Comparison of ENCODE assay signal across 2 cellular contexts in the genomic region with DNA sequence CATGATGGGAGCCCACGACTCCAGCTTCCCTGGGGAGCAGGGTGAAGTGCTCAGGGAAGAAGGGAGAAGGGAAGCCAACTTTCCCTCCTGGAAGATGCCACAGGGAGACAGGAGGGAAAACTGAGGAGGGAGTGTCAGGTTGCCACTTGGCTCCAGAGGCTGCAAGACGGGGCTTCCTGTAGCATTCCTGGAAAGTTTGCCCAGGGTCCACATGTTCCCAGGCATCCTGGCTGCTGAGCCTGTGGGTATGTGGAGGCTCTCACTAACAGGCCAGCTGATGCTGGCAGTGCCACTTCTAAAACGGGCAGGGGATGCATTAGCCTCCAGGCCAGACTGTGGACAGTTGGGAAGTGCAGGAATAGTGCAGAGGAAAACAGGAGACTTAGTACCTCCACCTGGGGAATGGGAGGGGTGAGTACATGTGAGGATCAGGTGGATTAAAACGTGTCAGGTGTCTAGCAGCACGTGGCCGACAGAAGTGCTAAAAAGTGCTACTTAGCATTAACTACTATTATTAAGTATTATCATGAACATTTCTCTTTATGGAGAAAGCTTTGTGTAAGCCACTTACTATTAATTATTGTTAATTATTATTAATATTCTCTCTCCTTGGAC.
TF ChIP-seq lines count a peak whose summit lies in the region.

No MANE protein-coding gene starts in this region.

TF ChIP-seq in IMR-90, 13 proteins besides CTCF, POLR2A, EP300 and RAD21:
- TF ChIP-seq RCOR1 (IDR thresholded peaks at IDR 0.05; ENCODE audit: insufficient replicate concordance, low read length) (no peak), FOS (IDR thresholded peaks at IDR 0.05; ENCODE audit: low read depth, low read length) (no peak), NFE2L2 (IDR thresholded peaks at IDR 0.05; ENCODE audit: low read depth, low read length) (no peak), BHLHE40 (IDR thresholded peaks at IDR 0.05; ENCODE audit: low read depth, low read length) (no peak)
- TF ChIP-seq, protein P1, sequence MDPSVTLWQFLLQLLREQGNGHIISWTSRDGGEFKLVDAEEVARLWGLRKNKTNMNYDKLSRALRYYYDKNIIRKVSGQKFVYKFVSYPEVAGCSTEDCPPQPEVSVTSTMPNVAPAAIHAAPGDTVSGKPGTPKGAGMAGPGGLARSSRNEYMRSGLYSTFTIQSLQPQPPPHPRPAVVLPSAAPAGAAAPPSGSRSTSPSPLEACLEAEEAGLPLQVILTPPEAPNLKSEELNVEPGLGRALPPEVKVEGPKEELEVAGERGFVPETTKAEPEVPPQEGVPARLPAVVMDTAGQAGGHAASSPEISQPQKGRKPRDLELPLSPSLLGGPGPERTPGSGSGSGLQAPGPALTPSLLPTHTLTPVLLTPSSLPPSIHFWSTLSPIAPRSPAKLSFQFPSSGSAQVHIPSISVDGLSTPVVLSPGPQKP (IDR thresholded peaks at IDR 0.05; ENCODE audit: borderline replicate concordance, low read depth, low read length), result no peak

TF ChIP-seq in H1, 55 proteins besides CTCF, POLR2A, EP300 and RAD21:
- TF ChIP-seq RBBP5 (IDR thresholded peaks at IDR 0.05; ENCODE audit: borderline replicate concordance, low read depth, low read length) (no peak), ZNF274 (IDR thresholded peaks at IDR 0.05; ENCODE audit: borderline replicate concordance, extremely low read depth, low read length) (no peak), SUZ12 (IDR thresholded peaks at IDR 0.05; ENCODE audit: low read length) (no peak), ASH2L (IDR thresholded peaks at IDR 0.05; ENCODE audit: low read length) (no peak), YY1 (IDR thresholded peaks at IDR 0.05; ENCODE audit: low read depth, low read length) (no peak), TBP (IDR thresholded peaks at IDR 0.05; ENCODE audit: low read depth, low read length) (no peak), NANOG (IDR thresholded peaks at IDR 0.05; ENCODE audit: insufficient read depth, low read depth, low read length, poor library complexity, severe bottlenecking) (no peak), GABPA (IDR thresholded peaks at IDR 0.05; ENCODE audit: borderline replicate concordance, insufficient read depth, low read length) (no peak), SP4 (IDR thresholded peaks at IDR 0.05; ENCODE audit: low read length) (no peak), POLR2AphosphoS5 (IDR thresholded peaks at IDR 0.05; ENCODE audit: low read depth, low read length) (no peak), EGR1 (IDR thresholded peaks at IDR 0.05; ENCODE audit: borderline replicate concordance, low read depth, low read length) (no peak)
- TF ChIP-seq, protein P2, sequence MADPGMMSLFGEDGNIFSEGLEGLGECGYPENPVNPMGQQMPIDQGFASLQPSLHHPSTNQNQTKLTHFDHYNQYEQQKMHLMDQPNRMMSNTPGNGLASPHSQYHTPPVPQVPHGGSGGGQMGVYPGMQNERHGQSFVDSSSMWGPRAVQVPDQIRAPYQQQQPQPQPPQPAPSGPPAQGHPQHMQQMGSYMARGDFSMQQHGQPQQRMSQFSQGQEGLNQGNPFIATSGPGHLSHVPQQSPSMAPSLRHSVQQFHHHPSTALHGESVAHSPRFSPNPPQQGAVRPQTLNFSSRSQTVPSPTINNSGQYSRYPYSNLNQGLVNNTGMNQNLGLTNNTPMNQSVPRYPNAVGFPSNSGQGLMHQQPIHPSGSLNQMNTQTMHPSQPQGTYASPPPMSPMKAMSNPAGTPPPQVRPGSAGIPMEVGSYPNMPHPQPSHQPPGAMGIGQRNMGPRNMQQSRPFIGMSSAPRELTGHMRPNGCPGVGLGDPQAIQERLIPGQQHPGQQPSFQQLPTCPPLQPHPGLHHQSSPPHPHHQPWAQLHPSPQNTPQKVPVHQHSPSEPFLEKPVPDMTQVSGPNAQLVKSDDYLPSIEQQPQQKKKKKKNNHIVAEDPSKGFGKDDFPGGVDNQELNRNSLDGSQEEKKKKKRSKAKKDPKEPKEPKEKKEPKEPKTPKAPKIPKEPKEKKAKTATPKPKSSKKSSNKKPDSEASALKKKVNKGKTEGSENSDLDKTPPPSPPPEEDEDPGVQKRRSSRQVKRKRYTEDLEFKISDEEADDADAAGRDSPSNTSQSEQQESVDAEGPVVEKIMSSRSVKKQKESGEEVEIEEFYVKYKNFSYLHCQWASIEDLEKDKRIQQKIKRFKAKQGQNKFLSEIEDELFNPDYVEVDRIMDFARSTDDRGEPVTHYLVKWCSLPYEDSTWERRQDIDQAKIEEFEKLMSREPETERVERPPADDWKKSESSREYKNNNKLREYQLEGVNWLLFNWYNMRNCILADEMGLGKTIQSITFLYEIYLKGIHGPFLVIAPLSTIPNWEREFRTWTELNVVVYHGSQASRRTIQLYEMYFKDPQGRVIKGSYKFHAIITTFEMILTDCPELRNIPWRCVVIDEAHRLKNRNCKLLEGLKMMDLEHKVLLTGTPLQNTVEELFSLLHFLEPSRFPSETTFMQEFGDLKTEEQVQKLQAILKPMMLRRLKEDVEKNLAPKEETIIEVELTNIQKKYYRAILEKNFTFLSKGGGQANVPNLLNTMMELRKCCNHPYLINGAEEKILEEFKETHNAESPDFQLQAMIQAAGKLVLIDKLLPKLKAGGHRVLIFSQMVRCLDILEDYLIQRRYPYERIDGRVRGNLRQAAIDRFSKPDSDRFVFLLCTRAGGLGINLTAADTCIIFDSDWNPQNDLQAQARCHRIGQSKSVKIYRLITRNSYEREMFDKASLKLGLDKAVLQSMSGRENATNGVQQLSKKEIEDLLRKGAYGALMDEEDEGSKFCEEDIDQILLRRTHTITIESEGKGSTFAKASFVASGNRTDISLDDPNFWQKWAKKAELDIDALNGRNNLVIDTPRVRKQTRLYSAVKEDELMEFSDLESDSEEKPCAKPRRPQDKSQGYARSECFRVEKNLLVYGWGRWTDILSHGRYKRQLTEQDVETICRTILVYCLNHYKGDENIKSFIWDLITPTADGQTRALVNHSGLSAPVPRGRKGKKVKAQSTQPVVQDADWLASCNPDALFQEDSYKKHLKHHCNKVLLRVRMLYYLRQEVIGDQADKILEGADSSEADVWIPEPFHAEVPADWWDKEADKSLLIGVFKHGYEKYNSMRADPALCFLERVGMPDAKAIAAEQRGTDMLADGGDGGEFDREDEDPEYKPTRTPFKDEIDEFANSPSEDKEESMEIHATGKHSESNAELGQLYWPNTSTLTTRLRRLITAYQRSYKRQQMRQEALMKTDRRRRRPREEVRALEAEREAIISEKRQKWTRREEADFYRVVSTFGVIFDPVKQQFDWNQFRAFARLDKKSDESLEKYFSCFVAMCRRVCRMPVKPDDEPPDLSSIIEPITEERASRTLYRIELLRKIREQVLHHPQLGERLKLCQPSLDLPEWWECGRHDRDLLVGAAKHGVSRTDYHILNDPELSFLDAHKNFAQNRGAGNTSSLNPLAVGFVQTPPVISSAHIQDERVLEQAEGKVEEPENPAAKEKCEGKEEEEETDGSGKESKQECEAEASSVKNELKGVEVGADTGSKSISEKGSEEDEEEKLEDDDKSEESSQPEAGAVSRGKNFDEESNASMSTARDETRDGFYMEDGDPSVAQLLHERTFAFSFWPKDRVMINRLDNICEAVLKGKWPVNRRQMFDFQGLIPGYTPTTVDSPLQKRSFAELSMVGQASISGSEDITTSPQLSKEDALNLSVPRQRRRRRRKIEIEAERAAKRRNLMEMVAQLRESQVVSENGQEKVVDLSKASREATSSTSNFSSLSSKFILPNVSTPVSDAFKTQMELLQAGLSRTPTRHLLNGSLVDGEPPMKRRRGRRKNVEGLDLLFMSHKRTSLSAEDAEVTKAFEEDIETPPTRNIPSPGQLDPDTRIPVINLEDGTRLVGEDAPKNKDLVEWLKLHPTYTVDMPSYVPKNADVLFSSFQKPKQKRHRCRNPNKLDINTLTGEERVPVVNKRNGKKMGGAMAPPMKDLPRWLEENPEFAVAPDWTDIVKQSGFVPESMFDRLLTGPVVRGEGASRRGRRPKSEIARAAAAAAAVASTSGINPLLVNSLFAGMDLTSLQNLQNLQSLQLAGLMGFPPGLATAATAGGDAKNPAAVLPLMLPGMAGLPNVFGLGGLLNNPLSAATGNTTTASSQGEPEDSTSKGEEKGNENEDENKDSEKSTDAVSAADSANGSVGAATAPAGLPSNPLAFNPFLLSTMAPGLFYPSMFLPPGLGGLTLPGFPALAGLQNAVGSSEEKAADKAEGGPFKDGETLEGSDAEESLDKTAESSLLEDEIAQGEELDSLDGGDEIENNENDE (IDR thresholded peaks at IDR 0.05; ENCODE audit: insufficient replicate concordance, low read length), result no peak
